In genomic region chr21:33374080-33374873, GRCh38 we compare ENCODE assay signal across 8 cellular contexts. TPM values are rescaled to one million over a fixed set of nuclear protein-coding genes. Genes with fewer than 3 reads are reported as not detected.
DNase-seq lines count a peak whose midpoint lies in the region; ATAC-seq and TF ChIP-seq lines count a peak whose summit lies in the region.

No MANE protein-coding gene starts in this region.

- H3K9me3 Mint-ChIP-seq in activated naive CD8-positive, alpha-beta T cell treated with anti-CD3 and anti-CD28 coated beads for 36 hours: no peaks in the 10 kb centered on the region

- peaks cover 17% of the 10 kb centered on the region for H3K4me1 Mint-ChIP-seq in activated naive CD8-positive, alpha-beta T cell treated with anti-CD3 and anti-CD28 coated beads for 36 hours

- peaks cover 0 to 3% (median 0%) of the 10 kb centered on the region in 4 donors for H3K9me3 ChIP-seq in Peyer's patch

- DNase-seq in ELR (ENCODE audit: low read depth): peak; percentile 53
- peak; percentile 59 to 87 (median 60) for DNase-seq in Peyer's patch
- DNase-seq in activated naive CD8-positive, alpha-beta T cell treated with anti-CD3 and anti-CD28 coated beads for 36 hours: peak; percentile 28
- DNase-seq in left cardiac atrium: peak; percentile 58
- peak; percentile 59 to 61 for DNase-seq in stimulated activated CD4-positive, alpha-beta T cell treated with anti-CD3 and anti-CD28 coated beads, Interleukin-2, amount 100 ng/mL, for 24 hours
- DNase-seq in midbrain (lab: John Stamatoyannopoulos, UW): no peak

- peaks cover 0 to 10% (median 7%) of the 10 kb centered on the region in 4 donors for H3K4me1 ChIP-seq in Peyer's patch

- TF ChIP-seq POLR2A in Peyer's patch (IDR thresholded peaks at IDR 0.05): no peak

- no peak overlapping the region for H3K27ac Mint-ChIP-seq in activated naive CD8-positive, alpha-beta T cell treated with anti-CD3 and anti-CD28 coated beads for 36 hours

- no peaks in the 10 kb centered on the region for H3K36me3 Mint-ChIP-seq in activated naive CD8-positive, alpha-beta T cell treated with anti-CD3 and anti-CD28 coated beads for 36 hours

- H3K27me3 ChIP-seq in Peyer's patch: no peaks in the 10 kb centered on the region

- H3K4me3 Mint-ChIP-seq in activated naive CD8-positive, alpha-beta T cell treated with anti-CD3 and anti-CD28 coated beads for 36 hours: no peak overlapping the region

- intact Hi-C loops in left cardiac atrium (cut with DNase I): loop anchor here (5.0 to 10.0 kb wide), 3 partner anchors 172 to 539 kb away; no protein-coding TSS in a partner anchor

- peak; percentile 55 for ATAC-seq in HG03175 (IDR thresholded peaks at IDR 0.05; ENCODE audit: unreplicated experiment)
- peak; percentile 81 to 90 for ATAC-seq in left cardiac atrium
- ATAC-seq in HG02870 (IDR thresholded peaks at IDR 0.05; ENCODE audit: unreplicated experiment): no peak

- H3K27me3 Mint-ChIP-seq in activated naive CD8-positive, alpha-beta T cell treated with anti-CD3 and anti-CD28 coated beads for 36 hours: peaks cover 4% of the 10 kb centered on the region

- H3K27ac ChIP-seq in Peyer's patch: peak overlapping the region in 3 of 4 donors; percentile 39 to 65 (median 46)

- no peaks in the 10 kb centered on the region for H3K36me3 ChIP-seq in Peyer's patch

- TF ChIP-seq CTCF in Peyer's patch (IDR thresholded peaks at IDR 0.05): peak; percentile 29 to 72 (median 64)

- no peak overlapping the region for H3K4me3 ChIP-seq in Peyer's patch

RNA-seq across cellular contexts. Expression of gene IFNGR2, which starts 28.9 kb away (rescaled TPM):
- total RNA-seq in Peyer's patch (10 to 100 TPM; 53.7 to 96.3 (median 67.6) TPM), left cardiac atrium (10 to 100 TPM; 47.3 TPM)
- total RNA-seq in activated naive CD8-positive, alpha-beta T cell treated with anti-CD3 and anti-CD28 coated beads for 36 hours: 1 to 10 TPM; 5.6 to 5.7 TPM

RNA-seq across cellular contexts. Expression of gene IFNAR1, which starts 49.5 kb away (rescaled TPM):
- 10 to 100 TPM; 14.9 to 23.1 (median 21.9) TPM for total RNA-seq in Peyer's patch
- total RNA-seq in activated naive CD8-positive, alpha-beta T cell treated with anti-CD3 and anti-CD28 coated beads for 36 hours: 10 to 100 TPM; 32.3 to 34.7 TPM
- total RNA-seq in left cardiac atrium: 10 to 100 TPM; 30.7 to 33.1 TPM

Comparison
In these comparisons a context has a peak if more than half of its experiments do, and no peak if none do; other contexts are left out.
1. RNA of gene IFNGR2, which starts 28.9 kb away (total RNA-seq): 53.7 to 96.3 TPM in Peyer's patch and 47.3 TPM in left cardiac atrium; 5.6 to 5.7 TPM in activated naive CD8-positive, alpha-beta T cell treated with anti-CD3 and anti-CD28 coated beads for 36 hours; every median in the first group is over 4 times any median in the second.